1 cellular context compared by ENCODE assay signal in genomic region chr7:75788154-75788847, GRCh38.
TF ChIP-seq lines count a peak whose summit lies in the region.

No MANE protein-coding gene starts in this region.

TF ChIP-seq in K562, 482 proteins besides CTCF, POLR2A, EP300 and RAD21:
- 0 out of 4 replicates have a peak, but pooled peaks of 1 of the 2 experiments have one; percentile 37 for TF ChIP-seq TEAD1 (CRISPR knock-in tag; IDR thresholded peaks at IDR 0.05)
